17 cellular contexts compared by ENCODE assay signal in genomic region chr10:94111367-94111766, GRCh38.
DNase-seq lines count a peak whose midpoint lies in the region; ATAC-seq and TF ChIP-seq lines count a peak whose summit lies in the region.
"Had no signal": no experiment of that assay in that cellular context is flagged by ENCODE, and none has a peak within 500 bp of the region (broad histone marks: within the 10 kb centered on the region; RNA-seq: fewer than 3 reads in every experiment).

No MANE protein-coding gene starts in this region.

- H3K36me3 ChIP-seq in gastroesophageal sphincter, result no peaks in the 10 kb centered on the region
- no peaks in the 10 kb centered on the region for H3K36me3 ChIP-seq in neural progenitor cell
- H3K36me3 ChIP-seq in upper lobe of right lung, result no peaks in the 10 kb centered on the region

- H3K27ac Mint-ChIP-seq in neural progenitor cell, result no peak overlapping the region

- H3K27me3 Mint-ChIP-seq in neural progenitor cell (ENCODE audit: insufficient read depth, low read depth), result peaks cover 10% of the 10 kb centered on the region

- in situ Hi-C loops in ACHN (cut with HindIII; ENCODE audit: low pct_ligation_motif_present, low pct_unique_long_range_greater_than_20kb, low sequenced_read_pairs), result no loop called here

- TF ChIP-seq POLR2A in gastroesophageal sphincter (IDR thresholded peaks at IDR 0.05), result no peak

- H2AFZ ChIP-seq in neural progenitor cell (replicated peaks), result peak overlapping the region; percentile 39

- ATAC-seq in gastroesophageal sphincter (peak; percentile 39), upper lobe of right lung (peak; percentile 32), HG02798 (IDR thresholded peaks at IDR 0.05; ENCODE audit: poor library complexity, unreplicated experiment) (no peak)

- peaks cover 3 to 36% (median 8%) of the 10 kb centered on the region in 3 donors for H3K4me1 ChIP-seq in gastroesophageal sphincter
- peaks cover 11% of the 10 kb centered on the region for H3K4me1 ChIP-seq in neural progenitor cell
- H3K4me1 ChIP-seq in upper lobe of right lung, result no peaks in the 10 kb centered on the region

- H3K27ac ChIP-seq in gastroesophageal sphincter (peak overlapping the region; percentile 1 to 55 (median 38)), neural progenitor cell (no peak overlapping the region), upper lobe of right lung (peak overlapping the region; percentile 47)
- H3K27ac ChIP-seq: 22Rv1, KMS-11 had no signal

- H3K4me1 Mint-ChIP-seq in neural progenitor cell, result peaks cover 19% of the 10 kb centered on the region

- H3K4me3 Mint-ChIP-seq in neural progenitor cell, result no peak overlapping the region

- TF ChIP-seq CTCF in gastroesophageal sphincter (IDR thresholded peaks at IDR 0.05) (no peak), neural progenitor cell (IDR thresholded peaks at IDR 0.05) (no peak), upper lobe of right lung (IDR thresholded peaks at IDR 0.05) (no peak)

- H3K79me2 ChIP-seq in neural progenitor cell (ENCODE audit: low read depth), result no peaks in the 10 kb centered on the region

- intact Hi-C loops in upper lobe of right lung (cut with DNase I), result no loop called here

- H3K4me3 ChIP-seq in gastroesophageal sphincter (no peak overlapping the region), neural progenitor cell (no peak overlapping the region), upper lobe of right lung (no peak overlapping the region)

- 74 to 82% methylated on average over 2 of the region's 2 CpGs for WGBS in gastroesophageal sphincter (ENCODE audit: low coverage in 1 of 2), 2 donors

- TF ChIP-seq EP300 in gastroesophageal sphincter (IDR thresholded peaks at IDR 0.05), result no peak

- no peaks in the 10 kb centered on the region for H4K20me1 ChIP-seq in neural progenitor cell (ENCODE audit: low read depth)

- H3K9ac ChIP-seq in neural progenitor cell, result no peak overlapping the region
- H3K9ac ChIP-seq: KMS-11 had no signal

- no peaks in the 10 kb centered on the region for H3K9me3 Mint-ChIP-seq in neural progenitor cell

- H3K27me3 ChIP-seq in gastroesophageal sphincter, result no peaks in the 10 kb centered on the region
- H3K27me3 ChIP-seq in neural progenitor cell, result no peaks in the 10 kb centered on the region
- H3K27me3 ChIP-seq in upper lobe of right lung, result no peaks in the 10 kb centered on the region

- no peak overlapping the region for H3K4me2 ChIP-seq in neural progenitor cell
- H3K4me2 ChIP-seq: KMS-11 had no signal

- peak; percentile 7 for DNase-seq in DMS53 (lab: John Stamatoyannopoulos, UW)
- no peak for DNase-seq in DMS53 treated with DMSO at 0.1 percent for 48 hours (lab: John Stamatoyannopoulos, UW; ENCODE audit: unreplicated experiment)
- DNase-seq in neural progenitor cell (ENCODE audit: low spot score), result no peak
- no peak for DNase-seq in upper lobe of right lung
- no peak for DNase-seq in ACHN
- no peak for DNase-seq in activated CD8-positive, alpha-beta memory T cell treated with anti-CD3 and anti-CD28 coated beads, Interleukin-2, amount 50 U/mL, for 48 hours
- DNase-seq: GDM1, GOT3, NCI-H1417 treated with DMSO at 0.1 percent for 48 hours, NCI-H1930, NCI-H446, NCI-H526 treated with DMSO at 0.1 percent for 48 hours, Right ventricle myocardium superior had no signal

- H3K36me3 Mint-ChIP-seq in neural progenitor cell, result no peaks in the 10 kb centered on the region

- no peaks in the 10 kb centered on the region for H3F3A ChIP-seq in neural progenitor cell (ENCODE audit: low read depth)

- H3K9me3 ChIP-seq in gastroesophageal sphincter (no peaks in the 10 kb centered on the region), neural progenitor cell (ENCODE audit: low read depth) (no peaks in the 10 kb centered on the region), upper lobe of right lung (no peaks in the 10 kb centered on the region)
